Comparison of ENCODE assay signal across 11 cellular contexts in the genomic region with DNA sequence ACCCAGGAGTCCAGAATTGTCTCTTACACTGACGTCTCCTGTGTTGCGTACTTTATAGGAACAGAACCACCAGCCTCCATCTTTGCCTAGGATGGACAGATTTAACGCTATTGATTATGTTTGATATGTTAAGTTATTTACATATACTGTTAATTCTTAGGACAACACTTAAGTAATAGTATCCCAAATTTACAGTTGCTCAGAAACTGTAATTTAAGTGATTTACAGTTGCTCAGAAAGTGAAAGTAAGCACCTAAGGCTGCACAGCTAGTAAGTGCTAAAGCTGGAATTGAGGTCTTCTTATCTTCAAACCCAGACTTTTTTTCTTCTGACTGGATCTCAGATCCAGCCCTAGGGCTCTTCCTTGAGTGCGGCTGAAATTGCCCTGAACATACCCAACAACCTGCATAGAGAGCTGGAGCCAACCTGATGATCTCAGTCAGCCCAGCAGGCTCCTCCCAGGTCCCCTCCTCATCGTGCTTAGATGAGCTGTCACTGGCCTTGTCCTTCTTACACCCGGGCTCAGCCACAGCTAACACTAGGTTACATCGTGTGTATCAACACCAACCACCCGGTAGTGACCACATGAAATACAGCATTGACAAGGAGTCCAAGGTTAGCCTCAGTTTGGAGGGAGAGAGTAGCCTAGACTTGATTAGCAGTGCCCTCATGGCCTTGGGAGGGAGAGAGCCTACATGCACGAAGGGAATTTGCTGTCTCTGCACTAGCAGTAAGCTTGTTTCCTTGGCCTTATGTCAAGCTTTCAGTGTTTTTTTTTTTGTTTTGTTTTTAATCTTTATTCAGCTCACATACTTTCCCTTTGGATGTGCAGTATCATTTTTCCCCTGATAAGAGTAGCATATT.
DNase-seq lines count a peak whose midpoint lies in the region; ATAC-seq, FAIRE-seq and TF ChIP-seq lines count a peak whose summit lies in the region.
"Had no signal": no experiment of that assay in that cellular context is flagged by ENCODE, and none has a peak within 500 bp of the region (broad histone marks: within the 10 kb centered on the region; RNA-seq: fewer than 3 reads in every experiment).

No MANE protein-coding gene starts in this region.

- TF ChIP-seq EP300 in K562 (IDR thresholded peaks at IDR 0.05; ENCODE audit: low read length) (no peak), tibial nerve (IDR thresholded peaks at IDR 0.05) (no peak)

- no peaks in the 10 kb centered on the region for H3K79me2 ChIP-seq in K562 (ENCODE audit: control insufficient read depth, insufficient read depth, low read length)

- peak; percentile 73 for FAIRE-seq in K562 (lab: Jason Lieb, UNC)

- H3K27me3 ChIP-seq in K562 (ENCODE audit: control insufficient read depth in 2 of 2, insufficient read depth in 2 of 2, low read length in 2 of 2): no peaks in the 10 kb centered on the region
- H3K27me3 ChIP-seq in testis: no peaks in the 10 kb centered on the region
- no peaks in the 10 kb centered on the region for H3K27me3 ChIP-seq in tibial nerve

- POLR2A ChIA-PET in K562 (lab: Yijun Ruan, JAX): no interaction called here

- BruUV-seq in K562 (replicated peaks; lab: Mats Ljungman, UMichigan): no TSS peak

- H3K9me3 ChIP-seq in K562 (replicated peaks; ENCODE audit: control insufficient read depth, insufficient read depth, low read depth, low read length): no peaks in the 10 kb centered on the region; the same call in 1 of the 2 replicates
- no peaks in the 10 kb centered on the region for H3K9me3 ChIP-seq in testis
- peaks cover 0 to 3% (median 0%) of the 10 kb centered on the region in 4 donors for H3K9me3 ChIP-seq in tibial nerve

- TF ChIP-seq POLR2A in K562 (conservative IDR thresholded peaks at IDR 0.05): no peak
- TF ChIP-seq POLR2A in testis (IDR thresholded peaks at IDR 0.05): no peak
- no peak for TF ChIP-seq POLR2A in tibial nerve (IDR thresholded peaks at IDR 0.05)

- H4K20me1 ChIP-seq in K562 (replicated peaks; ENCODE audit: control insufficient read depth, insufficient read depth, low read length): no peaks in the 10 kb centered on the region

- in situ Hi-C loops in K562 (cut with MboI): no loop called here

- no peak for TF ChIP-seq CTCF in K562 (IDR thresholded peaks at IDR 0.05 in 2 of 3, conservative IDR thresholded peaks at IDR 0.05 in 1 of 3; ENCODE audit: insufficient read depth in 2 of 3, low read depth in 1 of 3, low read length in 3 of 3)
- TF ChIP-seq CTCF in testis (IDR thresholded peaks at IDR 0.05): no peak
- no peak for TF ChIP-seq CTCF in tibial nerve (IDR thresholded peaks at IDR 0.05)

- CTCF ChIA-PET in K562 (lab: Yijun Ruan, JAX; ENCODE audit: low intra/inter-chr PET ratio): no interaction called here

- H3K4me3 ChIP-seq in K562: no peak overlapping the region
- no peak overlapping the region for H3K4me3 ChIP-seq in testis
- no peak overlapping the region for H3K4me3 ChIP-seq in tibial nerve

- H3K9me1 ChIP-seq in K562 (ENCODE audit: control insufficient read depth, insufficient read depth, low read length): no peaks in the 10 kb centered on the region

- peak overlapping the region; percentile 61 for H3K4me2 ChIP-seq in K562 (ENCODE audit: insufficient read depth, low read length)

- DNase-seq in Right ventricle myocardium superior (no peak), Right ventricle myocardium inferior (ENCODE audit: missing footprints) (no peak), K562 (ENCODE audit: extremely low read depth in 1 of 4, low spot score in 3 of 4) (peak; percentile 44 to 60 (median 54)), left kidney (ENCODE audit: low read depth, low spot score) (peak; percentile 40), testis (peak; percentile 70), tibial nerve (ENCODE audit: low spot score in 2 of 2) (no peak), OCI-M2 (lab: John Stamatoyannopoulos, UW; ENCODE audit: unreplicated experiment) (no peak)
- DNase-seq: activated naive CD4-positive, alpha-beta T cell treated with anti-CD3 and anti-CD28 coated beads, Interleukin-2, amount 10 ng/mL, durations not matched to agents 7 days and 5 days; NCI-H187; nephron progenitor cell had no signal

- no peak overlapping the region; a peak in 1 of 4 replicates for H3K9ac ChIP-seq in K562 (ENCODE audit: insufficient read depth in 1 of 2, low read depth in 2 of 2, low read length in 2 of 2)

- H3K27ac ChIP-seq in K562 (ENCODE audit: extremely low read depth, low read depth, low read length) (peak overlapping the region; percentile 59; the same call in 2 of the 3 replicates), testis (peak overlapping the region; percentile 7 to 53), tibial nerve (peak overlapping the region in 2 of 4 donors; percentile 6 to 66)

- 19% methylated on average over 9 of the region's 9 CpGs for WGBS in K562 (ENCODE audit: insufficient coverage, low coverage, missing lambda C conversion rate)
- WGBS in testis, 2 donors: 46 to 56% methylated on average over 9 of the region's 9 CpGs
- WGBS in tibial nerve, 2 donors: 38 to 63% methylated on average over 9 of the region's 9 CpGs

- peaks cover 0 to 5% of the 10 kb centered on the region in 2 experiments; a peak in 3 of 5 replicates for H3K4me1 ChIP-seq in K562 (replicated peaks in 1 of 2; ENCODE audit: control insufficient read depth in 2 of 2, insufficient read depth in 2 of 2, low read length in 2 of 2)
- peaks cover 48% of the 10 kb centered on the region for H3K4me1 ChIP-seq in testis
- H3K4me1 ChIP-seq in tibial nerve: peaks cover 0 to 49% (median 17%) of the 10 kb centered on the region in 4 donors

- ATAC-seq in Right ventricle myocardium superior (ENCODE audit: poor library complexity) (peak; percentile 11), Right ventricle myocardium inferior (no peak), K562 (peak; percentile 92), HG02610 (IDR thresholded peaks at IDR 0.05; ENCODE audit: unreplicated experiment) (no peak)

- TF ChIP-seq RAD21 in K562 (CRISPR knock-in tag; conservative IDR thresholded peaks at IDR 0.05 in 1 of 2, IDR thresholded peaks at IDR 0.05 in 1 of 2): no peak

- H3K36me3 ChIP-seq in K562 (ENCODE audit: control insufficient read depth, insufficient read depth, low read length): no peaks in the 10 kb centered on the region
- no peaks in the 10 kb centered on the region for H3K36me3 ChIP-seq in testis (ENCODE audit: low read depth, missing control alignments)
- no peaks in the 10 kb centered on the region for H3K36me3 ChIP-seq in tibial nerve

- peak overlapping the region; percentile 77 for H2AFZ ChIP-seq in K562 (ENCODE audit: low read depth, low read length)

- intact Hi-C loops in Right ventricle myocardium superior (cut with DNase I): no loop called here
- intact Hi-C loops in Right ventricle myocardium inferior (cut with DNase I): no loop called here
- intact Hi-C loops in K562 (cut with micrococcal nuclease): no loop called here
- intact Hi-C loops in testis (cut with DNase I; ENCODE audit: low total_unique reads): no loop called here

TF ChIP-seq in K562, 482 proteins besides CTCF, POLR2A, EP300 and RAD21 (continues in another document):
- TF ChIP-seq SNRNP70 (optimal IDR thresholded peaks at IDR 0.05; ENCODE audit: low read depth, low read length) (no peak), CBFA2T3 (IDR thresholded peaks at IDR 0.05) (peak; percentile 36), ZSCAN29 (IDR thresholded peaks at IDR 0.05) (no peak), HMBOX1 (IDR thresholded peaks at IDR 0.05) (peak; percentile 80; the same call in 1 of the 2 replicates), TAL1 (IDR thresholded peaks at IDR 0.05) (peak; percentile 22; the same call in 1 of the 2 replicates), FOXK1 (CRISPR knock-in tag; IDR thresholded peaks at IDR 0.05; ENCODE audit: borderline replicate concordance) (no peak)
- TF ChIP-seq, protein P1, sequence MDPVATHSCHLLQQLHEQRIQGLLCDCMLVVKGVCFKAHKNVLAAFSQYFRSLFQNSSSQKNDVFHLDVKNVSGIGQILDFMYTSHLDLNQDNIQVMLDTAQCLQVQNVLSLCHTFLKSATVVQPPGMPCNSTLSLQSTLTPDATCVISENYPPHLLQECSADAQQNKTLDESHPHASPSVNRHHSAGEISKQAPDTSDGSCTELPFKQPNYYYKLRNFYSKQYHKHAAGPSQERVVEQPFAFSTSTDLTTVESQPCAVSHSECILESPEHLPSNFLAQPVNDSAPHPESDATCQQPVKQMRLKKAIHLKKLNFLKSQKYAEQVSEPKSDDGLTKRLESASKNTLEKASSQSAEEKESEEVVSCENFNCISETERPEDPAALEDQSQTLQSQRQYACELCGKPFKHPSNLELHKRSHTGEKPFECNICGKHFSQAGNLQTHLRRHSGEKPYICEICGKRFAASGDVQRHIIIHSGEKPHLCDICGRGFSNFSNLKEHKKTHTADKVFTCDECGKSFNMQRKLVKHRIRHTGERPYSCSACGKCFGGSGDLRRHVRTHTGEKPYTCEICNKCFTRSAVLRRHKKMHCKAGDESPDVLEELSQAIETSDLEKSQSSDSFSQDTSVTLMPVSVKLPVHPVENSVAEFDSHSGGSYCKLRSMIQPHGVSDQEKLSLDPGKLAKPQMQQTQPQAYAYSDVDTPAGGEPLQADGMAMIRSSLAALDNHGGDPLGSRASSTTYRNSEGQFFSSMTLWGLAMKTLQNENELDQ (CRISPR knock-in tag; IDR thresholded peaks at IDR 0.05; ENCODE audit: borderline replicate concordance): no peak
- TF ChIP-seq, protein P2, sequence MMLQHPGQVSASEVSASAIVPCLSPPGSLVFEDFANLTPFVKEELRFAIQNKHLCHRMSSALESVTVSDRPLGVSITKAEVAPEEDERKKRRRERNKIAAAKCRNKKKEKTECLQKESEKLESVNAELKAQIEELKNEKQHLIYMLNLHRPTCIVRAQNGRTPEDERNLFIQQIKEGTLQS (IDR thresholded peaks at IDR 0.05): 0 out of 2 replicates have a peak, but pooled peaks have one; percentile 22
- TF ChIP-seq, protein P2 (CRISPR knock-in tag; conservative IDR thresholded peaks at IDR 0.05): no peak

Comparison
In these comparisons a context has a peak if more than half of its experiments do, and no peak if none do; other contexts are left out.
1. ATAC-seq: peak in Right ventricle myocardium superior (single experiment) and K562 (single experiment); none in Right ventricle myocardium inferior (single experiment) and HG02610 (single experiment).
2. DNase-seq: peak in K562 (4 of 4), left kidney (single experiment) and testis (single experiment); none in Right ventricle myocardium superior (single experiment), Right ventricle myocardium inferior (single experiment), tibial nerve (0 of 2) and OCI-M2 (single experiment).